ENCODE assay signal across 16 cellular contexts in the genomic region with DNA sequence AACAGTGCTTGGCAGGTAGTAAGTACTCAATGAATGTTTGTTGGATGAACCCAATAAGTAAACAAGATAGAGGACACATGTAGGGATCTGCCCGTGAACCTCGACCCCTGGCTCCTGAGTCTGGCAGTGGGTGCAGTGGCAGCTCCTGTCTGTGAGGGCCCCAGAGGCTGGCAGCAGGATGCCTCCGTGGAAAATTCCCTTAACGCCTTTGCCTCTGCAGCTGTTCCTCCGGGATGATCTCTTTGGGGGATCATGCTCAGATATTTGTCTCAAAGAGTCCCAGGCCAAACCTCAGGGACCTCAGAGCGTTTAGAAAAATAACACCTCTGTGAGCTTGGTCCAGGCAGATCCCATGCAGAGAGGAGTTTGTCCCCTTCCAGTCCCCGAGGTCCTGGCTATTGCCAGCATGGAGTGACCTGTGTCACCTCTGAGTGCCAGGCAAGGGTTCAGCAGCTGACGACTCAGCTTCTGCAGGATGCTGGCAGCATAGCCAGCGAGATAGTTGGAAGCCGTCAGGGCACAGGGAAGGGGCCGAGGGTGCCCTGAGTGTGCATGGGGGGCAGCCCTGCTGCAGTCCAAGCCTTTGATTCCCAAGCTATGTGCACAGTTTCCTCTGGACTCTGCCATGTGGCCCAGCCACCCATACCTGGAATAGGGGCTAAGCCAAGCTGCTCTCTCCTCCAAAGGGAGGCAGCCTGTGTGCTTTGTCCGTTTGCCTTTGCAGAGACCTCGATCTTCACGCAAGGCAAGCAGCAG. TPM values are rescaled to one million over a fixed set of nuclear protein-coding genes. Genes with fewer than 3 reads are reported as not detected.
DNase-seq lines count a peak whose midpoint lies in the region; ATAC-seq, FAIRE-seq and TF ChIP-seq lines count a peak whose summit lies in the region.
"Had no signal": no experiment of that assay in that cellular context is flagged by ENCODE, and none has a peak within 500 bp of the region (broad histone marks: within the 10 kb centered on the region; RNA-seq: fewer than 3 reads in every experiment).

No MANE protein-coding gene starts in this region.

- peak overlapping the region; percentile 5 for H2BK120ac ChIP-seq in trophoblast cell (ENCODE audit: insufficient read depth, low read length, poor library complexity)

- H3K4me2 ChIP-seq in GM23338 (no peak overlapping the region), mammary epithelial cell (ENCODE audit: insufficient read depth, low read depth, low read length) (no peak overlapping the region), HepG2 (ENCODE audit: low read depth, low read length) (peak overlapping the region; percentile 94), trophoblast cell (ENCODE audit: low read length) (peak overlapping the region; percentile 56)

- TF ChIP-seq CTCF in GM23338 (conservative IDR thresholded peaks at IDR 0.05; ENCODE audit: low read depth in 2 of 2) (no peak), mammary epithelial cell (conservative IDR thresholded peaks at IDR 0.05 in 1 of 2, IDR thresholded peaks at IDR 0.05 in 1 of 2; ENCODE audit: extremely low read depth in 1 of 2, insufficient read depth in 1 of 2, low read depth in 1 of 2, low read length in 2 of 2) (no peak), HepG2 (CRISPR knock-in tag; IDR thresholded peaks at IDR 0.05) (no peak)

- H3K36me3 ChIP-seq in GM23338 (ENCODE audit: insufficient read depth) (no peaks in the 10 kb centered on the region), mammary epithelial cell (ENCODE audit: insufficient read depth, low read length) (no peaks in the 10 kb centered on the region), HepG2 (replicated peaks in 1 of 2; ENCODE audit: control insufficient read depth in 1 of 2, insufficient read depth in 2 of 2, low read length in 2 of 2) (no peaks in the 10 kb centered on the region), trophoblast cell (ENCODE audit: control insufficient read depth in 1 of 2, insufficient read depth in 2 of 2, low read length in 2 of 2) (peaks cover 11 to 12% of the 10 kb centered on the region in 2 experiments)
- H3K36me3 ChIP-seq: brain microvascular endothelial cell had no signal

- no peaks in the 10 kb centered on the region for H3K9me3 Mint-ChIP-seq in GM23338
- no peaks in the 10 kb centered on the region for H3K9me3 Mint-ChIP-seq in activated T-cell treated with anti-CD3 and anti-CD28 coated beads, Interleukin-2, amount 50 U/mL, for 24 hours
- H3K9me3 Mint-ChIP-seq: activated naive CD4-positive, alpha-beta T cell treated with anti-CD3 and anti-CD28 coated beads, Interleukin-2, amount 10 ng/mL, durations not matched to agents 7 days and 5 days; immature natural killer cell had no signal

- H4K20me1 ChIP-seq in GM23338 (replicated peaks; ENCODE audit: insufficient read depth) = no peaks in the 10 kb centered on the region
- no peaks in the 10 kb centered on the region for H4K20me1 ChIP-seq in mammary epithelial cell (ENCODE audit: insufficient read depth, low read length)
- H4K20me1 ChIP-seq in HepG2 (ENCODE audit: insufficient read depth, low read length) = no peaks in the 10 kb centered on the region

- no peak overlapping the region for H2BK5ac ChIP-seq in trophoblast cell (ENCODE audit: low read depth, low read length, poor library complexity)

- no peak overlapping the region for H3K23ac ChIP-seq in trophoblast cell (ENCODE audit: low read length)

- intact Hi-C loops in mammary epithelial cell (cut with micrococcal nuclease) (no loop called here), HepG2 (cut with micrococcal nuclease; ENCODE audit: unreplicated experiment) (no loop called here)

- CTCF ChIA-PET in mammary epithelial cell (lab: Charles Lee; ENCODE audit: low non-redundant PET) = no interaction called here
- CTCF ChIA-PET in HepG2 (lab: Yijun Ruan, JAX; ENCODE audit: low intra/inter-chr PET ratio, low total read pairs) = no interaction called here

- no peak overlapping the region for H3K4ac ChIP-seq in trophoblast cell (ENCODE audit: low read depth, low read length)

- no peak for FAIRE-seq in HepG2 (lab: Jason Lieb, UNC)
- FAIRE-seq: D721Med, frontal cortex had no signal

- peak overlapping the region; percentile 62; the same call in 1 of the 3 replicates for H3K4me3 Mint-ChIP-seq in GM23338
- no peak overlapping the region for H3K4me3 Mint-ChIP-seq in activated T-cell treated with anti-CD3 and anti-CD28 coated beads, Interleukin-2, amount 50 U/mL, for 24 hours
- H3K4me3 Mint-ChIP-seq: activated naive CD4-positive, alpha-beta T cell treated with anti-CD3 and anti-CD28 coated beads, Interleukin-2, amount 10 ng/mL, durations not matched to agents 7 days and 5 days; immature natural killer cell had no signal

- peaks cover 30% of the 10 kb centered on the region for H3K79me1 ChIP-seq in trophoblast cell (ENCODE audit: low read length)

- no peak overlapping the region for H2AK5ac ChIP-seq in trophoblast cell (ENCODE audit: low read length)

- no peaks in the 10 kb centered on the region for H3K79me2 ChIP-seq in GM23338 (replicated peaks; ENCODE audit: insufficient read depth)
- no peaks in the 10 kb centered on the region for H3K79me2 ChIP-seq in mammary epithelial cell (ENCODE audit: insufficient read depth, low read length)
- no peaks in the 10 kb centered on the region for H3K79me2 ChIP-seq in HepG2 (ENCODE audit: insufficient read depth, low read length)
- H3K79me2 ChIP-seq in trophoblast cell (ENCODE audit: control insufficient read depth, insufficient read depth, low read length, poor library complexity) = peaks cover 4% of the 10 kb centered on the region

- TF ChIP-seq POLR2A in HepG2 (IDR thresholded peaks at IDR 0.05; ENCODE audit: insufficient read depth in 1 of 2, low read depth in 2 of 2, low read length in 2 of 2) = no peak

- H3K4me1 ChIP-seq in GM23338 (ENCODE audit: insufficient read depth) (peaks cover 19% of the 10 kb centered on the region; the same call in 1 of the 2 replicates), mammary epithelial cell (ENCODE audit: insufficient read depth, low read length) (peaks cover 27% of the 10 kb centered on the region), HepG2 (ENCODE audit: insufficient read depth, low read length) (peaks cover 54% of the 10 kb centered on the region), trophoblast cell (ENCODE audit: control insufficient read depth in 1 of 2, insufficient read depth in 2 of 2, low read length in 2 of 2) (peaks cover 18 to 41% of the 10 kb centered on the region in 2 experiments)

- DNase-seq in GM23338 (ENCODE audit: low spot score) = no peak
- no peak for DNase-seq in mammary epithelial cell
- DNase-seq in HepG2 (ENCODE audit: low spot score) = peak; percentile 37
- no peak for DNase-seq in trophoblast cell
- no peak for DNase-seq in hippocampal formation (lab: John Stamatoyannopoulos, UW)
- DNase-seq in activated T-cell treated with anti-CD3 and anti-CD28 coated beads, Interleukin-2, amount 50 U/mL, for 24 hours = no peak
- no peak for DNase-seq in activated CD4-positive, alpha-beta T cell treated with anti-CD3 and anti-CD28 coated beads, Interleukin-2, amount 50 U/mL, for 1 hour
- DNase-seq: activated CD8-positive, alpha-beta memory T cell treated with anti-CD3 and anti-CD28 coated beads, Interleukin-2, amount 50 U/mL, for 48 hours; activated naive CD4-positive, alpha-beta T cell treated with anti-CD3 and anti-CD28 coated beads, Interleukin-2, amount 10 ng/mL, durations not matched to agents 7 days and 5 days; brain microvascular endothelial cell; immature natural killer cell; Karpas-422 had no signal

- H3K9ac ChIP-seq in mammary epithelial cell (ENCODE audit: insufficient read depth, low read length) (no peak overlapping the region), HepG2 (ENCODE audit: insufficient read depth, low read depth, low read length) (peak overlapping the region; percentile 42; the same call in 1 of the 2 replicates), trophoblast cell (ENCODE audit: low read length) (no peak overlapping the region)

- H3K27ac ChIP-seq in GM23338 (ENCODE audit: low read depth) (no peak overlapping the region), mammary epithelial cell (ENCODE audit: insufficient read depth, low read depth, low read length) (no peak overlapping the region), HepG2 (ENCODE audit: extremely low read length, insufficient read depth, low read length) (no peak overlapping the region), trophoblast cell (ENCODE audit: low read depth, low read length) (no peak overlapping the region)
- H3K27ac ChIP-seq: brain microvascular endothelial cell had no signal

- TF ChIP-seq EP300 in HepG2 (IDR thresholded peaks at IDR 0.05; ENCODE audit: low read depth in 2 of 2, low read length in 2 of 2) (peak in 1 of 2 experiments; percentile 28; a peak in 1 of 4 replicates), HepG2 (CRISPR knock-in tag; IDR thresholded peaks at IDR 0.05; ENCODE audit: borderline replicate concordance) (no peak)

- peaks cover 48% of the 10 kb centered on the region for H3K4me1 Mint-ChIP-seq in GM23338
- peaks cover 25% of the 10 kb centered on the region for H3K4me1 Mint-ChIP-seq in activated T-cell treated with anti-CD3 and anti-CD28 coated beads, Interleukin-2, amount 50 U/mL, for 24 hours (ENCODE audit: low read depth)

- POLR2A ChIA-PET in HepG2 (lab: Yijun Ruan, JAX) = no interaction called here

- peaks cover 3% of the 10 kb centered on the region for H3K36me3 Mint-ChIP-seq in GM23338 (ENCODE audit: low read depth)
- no peaks in the 10 kb centered on the region for H3K36me3 Mint-ChIP-seq in activated T-cell treated with anti-CD3 and anti-CD28 coated beads, Interleukin-2, amount 50 U/mL, for 24 hours (ENCODE audit: low read depth)
- H3K36me3 Mint-ChIP-seq: activated naive CD4-positive, alpha-beta T cell treated with anti-CD3 and anti-CD28 coated beads, Interleukin-2, amount 10 ng/mL, durations not matched to agents 7 days and 5 days; immature natural killer cell had no signal

- H3K27me3 ChIP-seq in GM23338 (ENCODE audit: insufficient read depth) (no peaks in the 10 kb centered on the region), mammary epithelial cell (ENCODE audit: insufficient read depth, low read length) (no peaks in the 10 kb centered on the region), HepG2 (ENCODE audit: control insufficient read depth in 1 of 2, insufficient read depth in 2 of 2, low read length in 2 of 2) (peaks cover 0 to 22% of the 10 kb centered on the region in 2 experiments; a peak in 4 of 5 replicates), trophoblast cell (ENCODE audit: insufficient read depth, low read length) (no peaks in the 10 kb centered on the region)

- BruUV-seq in mammary epithelial cell (replicated peaks; lab: Mats Ljungman, UMichigan) = no TSS peak
- no TSS peak for BruUV-seq in HepG2 (replicated peaks; lab: Mats Ljungman, UMichigan)

- no peak overlapping the region for H4K12ac ChIP-seq in trophoblast cell (ENCODE audit: low read depth, low read length)

- peaks cover 35% of the 10 kb centered on the region for H3K27me3 Mint-ChIP-seq in GM23338 (ENCODE audit: insufficient read depth, low read depth, poor library complexity)
- H3K27me3 Mint-ChIP-seq in activated T-cell treated with anti-CD3 and anti-CD28 coated beads, Interleukin-2, amount 50 U/mL, for 24 hours = peaks cover 29% of the 10 kb centered on the region

- H3K9me3 ChIP-seq in mammary epithelial cell (replicated peaks; ENCODE audit: insufficient read depth, low read length) = no peaks in the 10 kb centered on the region
- no peaks in the 10 kb centered on the region for H3K9me3 ChIP-seq in HepG2 (ENCODE audit: low read length)
- H3K9me3 ChIP-seq in trophoblast cell (ENCODE audit: insufficient read depth, low read depth, low read length) = peaks cover 1% of the 10 kb centered on the region

- H3K18ac ChIP-seq in trophoblast cell (ENCODE audit: low read length) = no peak overlapping the region

- H2AFZ ChIP-seq in GM23338 (peak overlapping the region; percentile 32; the same call in 1 of the 2 replicates), mammary epithelial cell (ENCODE audit: low read depth, low read length) (peak overlapping the region; percentile 46), HepG2 (ENCODE audit: low read length) (no peak overlapping the region), trophoblast cell (ENCODE audit: insufficient read depth, low read length, poor library complexity) (no peak overlapping the region)

- dilution Hi-C loops in mammary epithelial cell (cut with HindIII; ENCODE audit: low sequenced_read_pairs) = no loop called here

- 90% methylated on average over 14 of the region's 14 CpGs for WGBS in mammary epithelial cell (ENCODE audit: low coverage, missing lambda C conversion rate)
- under 1% methylated on average over 6 of the region's 14 CpGs for WGBS in HepG2 (ENCODE audit: low lambda C conversion rate)
- WGBS in trophoblast cell (ENCODE audit: extremely low coverage, insufficient coverage, insufficient read length) = no CpG with 5 or more reads among the region's 14 CpGs

- H4K8ac ChIP-seq in trophoblast cell (ENCODE audit: low read depth, low read length) = no peak overlapping the region

- no peak for ATAC-seq in GM23338
- peak; percentile 58 for ATAC-seq in HepG2
- no peak for ATAC-seq in HG03280 (IDR thresholded peaks at IDR 0.05; ENCODE audit: unreplicated experiment)

- no peak overlapping the region for H3K14ac ChIP-seq in trophoblast cell (ENCODE audit: low read length)

- H4K91ac ChIP-seq in trophoblast cell (ENCODE audit: low read depth, low read length) = peak overlapping the region; percentile 80

- H3K4me3 ChIP-seq in GM23338 (no peak overlapping the region), mammary epithelial cell (replicated peaks in 1 of 3; ENCODE audit: insufficient read depth in 1 of 3, low read depth in 2 of 3, low read length in 3 of 3) (no peak overlapping the region), HepG2 (replicated peaks in 1 of 3; ENCODE audit: insufficient read depth in 1 of 3, low read depth in 2 of 3, low read length in 3 of 3) (peak overlapping the region; percentile 50 to 70 (median 51)), trophoblast cell (ENCODE audit: low read depth, low read length) (no peak overlapping the region)

- peaks cover 12% of the 10 kb centered on the region for H3F3A ChIP-seq in GM23338 (replicated peaks; ENCODE audit: low read depth)

- no peak overlapping the region for H3K27ac Mint-ChIP-seq in GM23338
- H3K27ac Mint-ChIP-seq in activated T-cell treated with anti-CD3 and anti-CD28 coated beads, Interleukin-2, amount 50 U/mL, for 24 hours = no peak overlapping the region
- H3K27ac Mint-ChIP-seq: activated naive CD4-positive, alpha-beta T cell treated with anti-CD3 and anti-CD28 coated beads, Interleukin-2, amount 10 ng/mL, durations not matched to agents 7 days and 5 days; immature natural killer cell had no signal

- TF ChIP-seq RAD21 in HepG2 (CRISPR knock-in tag; IDR thresholded peaks at IDR 0.05) = no peak

- H2BK12ac ChIP-seq in trophoblast cell (ENCODE audit: low read length) = peak overlapping the region; percentile 27

- peaks cover 1% of the 10 kb centered on the region; the same call in 1 of the 2 replicates for H3K9me2 ChIP-seq in GM23338 (ENCODE audit: insufficient read depth)

- in situ Hi-C loops in mammary epithelial cell (cut with MboI; ENCODE audit: low sequenced_read_pairs in 2 of 2) = no loop called here
- in situ Hi-C loops in HepG2 (cut with HindIII; ENCODE audit: extremely low pct_ligation_motif_present, low pct_unique_long_range_greater_than_20kb) = no loop called here

RNA-seq across cellular contexts. Expression of a gene that starts 0.6 kb away (rescaled TPM):
- 0.27 and 2.4 TPM in 2 replicates for total RNA-seq in GM23338 (2014; rRNA removed; shearing (Covaris generic))
- polyA plus RNA-seq in GM23338 (2016; fragmentation: Nextera tagmentation; extraction: Ambion mirVana) (0.83 and 0.91 TPM in 2 replicates), mammary epithelial cell (0.10 TPM), HepG2 (2011; rRNA removed) (0.42 and 0.83 TPM in 2 replicates)
- total RNA-seq in mammary epithelial cell (under 1 TPM; 0.14 to 0.50 TPM), HepG2 (2016; rRNA removed; fragmentation: Illumina TruSeq; extraction: Trizol) (0.28 and 0.40 TPM in 2 replicates)
- not detected for polyA minus RNA-seq in mammary epithelial cell
- 0.09 and 0.20 TPM in 2 replicates for total RNA-seq in HepG2 (2016; cell fraction: cytosol; rRNA removed; fragmentation: Illumina TruSeq; extraction: Trizol; ENCODE audit: low read depth)
- 0.25 and 0.35 TPM in 2 replicates for total RNA-seq in HepG2 (2016; cell fraction: insoluble cytoplasmic fraction; rRNA removed; fragmentation: Illumina TruSeq; extraction: Trizol)
- total RNA-seq in HepG2 (2016; cell fraction: membrane; rRNA removed; fragmentation: Illumina TruSeq; extraction: Trizol) = 0.31 and 0.41 TPM in 2 replicates
- 0.28 and 0.34 TPM in 2 replicates for total RNA-seq in HepG2 (2016; cell fraction: nucleus; rRNA removed; fragmentation: Illumina TruSeq; extraction: Trizol)
- 0.38 and 0.42 TPM in 2 replicates for polyA plus RNA-seq in HepG2 (2011; cell fraction: cytosol; rRNA removed)
- 0.08 and 0.24 TPM in 2 replicates for polyA plus RNA-seq in HepG2 (2011; cell fraction: nucleus; rRNA removed)
- polyA plus RNA-seq in HepG2 (2012) = 0.21 and 0.59 TPM in 2 replicates
- 0.16 and 0.25 TPM in 2 replicates for polyA plus RNA-seq in HepG2 (2016; cell fraction: cytosol; fragmentation: Illumina TruSeq; extraction: Trizol; ENCODE audit: low read depth)
- polyA plus RNA-seq in HepG2 (2016; cell fraction: insoluble cytoplasmic fraction; fragmentation: Illumina TruSeq; extraction: Trizol; ENCODE audit: low read depth) = 0.35 and 0.46 TPM in 2 replicates
- polyA plus RNA-seq in HepG2 (2016; cell fraction: membrane; fragmentation: Illumina TruSeq; extraction: Trizol; ENCODE audit: low read depth) = 0.16 and 0.31 TPM in 2 replicates
- 0.25 TPM in 1 of 2 replicates, not detected in the other for polyA plus RNA-seq in HepG2 (2016; cell fraction: nucleus; fragmentation: Illumina TruSeq; extraction: Trizol; ENCODE audit: insufficient read depth, low read depth)
- polyA minus RNA-seq in HepG2 (2011; rRNA and poly(A)+ RNA removed; ENCODE audit: low replicate concordance) = 2.8 TPM in 1 of 2 replicates, not detected in the other
- polyA minus RNA-seq in HepG2 (2011; cell fraction: cytosol; rRNA and poly(A)+ RNA removed) = not detected in 2 replicates
- not detected in 2 replicates for polyA minus RNA-seq in HepG2 (2011; cell fraction: nucleus; rRNA and poly(A)+ RNA removed)
- 28.8 and 36.5 TPM in 2 replicates for polyA plus RNA-seq in trophoblast cell (2013)
- total RNA-seq: mesenteric fat pad had no signal
- polyA plus RNA-seq: immature natural killer cell had no signal

RNA-seq across cellular contexts. Expression of a gene that starts 42.2 kb away (rescaled TPM):
- 85.2 and 92.4 TPM in 2 replicates for total RNA-seq in GM23338 (2014; rRNA removed; shearing (Covaris generic))
- polyA plus RNA-seq in GM23338 (2016; fragmentation: Nextera tagmentation; extraction: Ambion mirVana) = 18.1 and 19.3 TPM in 2 replicates
- 10 to 100 TPM; 51.0 to 75.7 TPM for total RNA-seq in mammary epithelial cell
- 8.3 TPM for polyA plus RNA-seq in mammary epithelial cell
- polyA minus RNA-seq in mammary epithelial cell = 137 TPM
- total RNA-seq in HepG2 (2016; rRNA removed; fragmentation: Illumina TruSeq; extraction: Trizol) = 8.2 and 9.9 TPM in 2 replicates
- total RNA-seq in HepG2 (2016; cell fraction: cytosol; rRNA removed; fragmentation: Illumina TruSeq; extraction: Trizol; ENCODE audit: low read depth) = 10.0 and 14.3 TPM in 2 replicates
- total RNA-seq in HepG2 (2016; cell fraction: insoluble cytoplasmic fraction; rRNA removed; fragmentation: Illumina TruSeq; extraction: Trizol) = 5.1 and 7.9 TPM in 2 replicates
- 4.8 and 7.5 TPM in 2 replicates for total RNA-seq in HepG2 (2016; cell fraction: membrane; rRNA removed; fragmentation: Illumina TruSeq; extraction: Trizol)
- total RNA-seq in HepG2 (2016; cell fraction: nucleus; rRNA removed; fragmentation: Illumina TruSeq; extraction: Trizol) = 11.0 and 11.8 TPM in 2 replicates
- 2.4 TPM in 2 replicates for polyA plus RNA-seq in HepG2 (2011; rRNA removed)
- polyA plus RNA-seq in HepG2 (2011; cell fraction: cytosol; rRNA removed) = 2.0 and 2.1 TPM in 2 replicates
- polyA plus RNA-seq in HepG2 (2011; cell fraction: nucleus; rRNA removed) = 12.6 and 14.1 TPM in 2 replicates
- polyA plus RNA-seq in HepG2 (2012) = 5.7 and 10.2 TPM in 2 replicates
- polyA plus RNA-seq in HepG2 (2016; cell fraction: cytosol; fragmentation: Illumina TruSeq; extraction: Trizol; ENCODE audit: low read depth) = 0.74 and 0.75 TPM in 2 replicates
- polyA plus RNA-seq in HepG2 (2016; cell fraction: insoluble cytoplasmic fraction; fragmentation: Illumina TruSeq; extraction: Trizol; ENCODE audit: low read depth) = 5.4 and 8.3 TPM in 2 replicates
- 1.4 and 1.8 TPM in 2 replicates for polyA plus RNA-seq in HepG2 (2016; cell fraction: membrane; fragmentation: Illumina TruSeq; extraction: Trizol; ENCODE audit: low read depth)
- polyA plus RNA-seq in HepG2 (2016; cell fraction: nucleus; fragmentation: Illumina TruSeq; extraction: Trizol; ENCODE audit: insufficient read depth, low read depth) = 13.8 and 15.2 TPM in 2 replicates
- 19.1 and 29.6 TPM in 2 replicates for polyA minus RNA-seq in HepG2 (2011; rRNA and poly(A)+ RNA removed; ENCODE audit: low replicate concordance)
- 12.1 and 18.0 TPM in 2 replicates for polyA minus RNA-seq in HepG2 (2011; cell fraction: cytosol; rRNA and poly(A)+ RNA removed)
- polyA minus RNA-seq in HepG2 (2011; cell fraction: nucleus; rRNA and poly(A)+ RNA removed) = 24.1 and 32.1 TPM in 2 replicates
- 51.3 and 51.5 TPM in 2 replicates for polyA plus RNA-seq in trophoblast cell (2013)

Comparison
In these comparisons a context has a peak if more than half of its experiments do, and no peak if none do; other contexts are left out.
1. H2AFZ ChIP-seq: peak in GM23338 (single experiment) and mammary epithelial cell (single experiment); none in HepG2 (single experiment) and trophoblast cell (single experiment).
2. H3K4me2 ChIP-seq: peak in HepG2 (single experiment) and trophoblast cell (single experiment); none in GM23338 (single experiment) and mammary epithelial cell (single experiment).
3. H3K4me3 ChIP-seq: peak in HepG2 (3 of 3); none in GM23338 (single experiment), mammary epithelial cell (0 of 3) and trophoblast cell (single experiment).